ENCODE assay signal across 8 cellular contexts in the genomic region with DNA sequence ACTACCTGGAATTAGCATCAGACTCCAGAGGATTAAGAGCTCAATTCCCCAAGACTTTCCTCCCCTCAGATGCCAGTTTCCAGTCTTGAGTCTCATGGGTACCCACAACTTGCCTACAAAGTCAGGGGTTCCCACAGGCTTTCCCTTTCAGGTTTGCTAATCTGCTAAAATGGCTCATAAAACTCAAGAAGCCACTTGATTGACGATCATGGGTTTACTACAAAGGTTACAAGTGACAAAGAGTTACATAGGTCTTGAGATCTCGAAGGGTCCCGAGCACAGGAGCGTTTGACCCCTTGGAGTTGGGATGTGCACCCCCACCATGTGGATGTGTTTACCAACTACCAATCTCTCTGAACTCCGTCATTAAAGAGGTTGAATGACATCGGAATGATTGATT.
"Had no signal": no experiment of that assay in that cellular context is flagged by ENCODE, and none has a peak within 500 bp of the region (broad histone marks: within the 10 kb centered on the region; RNA-seq: fewer than 3 reads in every experiment).

No MANE protein-coding gene starts in this region.

- H3K4me3 ChIP-seq: GM23248, HAP-1 had no signal

- H3K27ac ChIP-seq: GM23248, HL-60 had no signal

- H3K9me3 ChIP-seq: HAP-1 had no signal

- ATAC-seq: HCT116 had no signal

- DNase-seq: GOT3, H7, HFFc6, KBM-7 had no signal

- H3K36me3 ChIP-seq: HAP-1 had no signal

- H3K4me1 ChIP-seq: HAP-1 had no signal

- H3K9ac ChIP-seq: GM23248 had no signal

- H2AFZ ChIP-seq: GM23248 had no signal
